Comparison of ENCODE assay signal across 8 cellular contexts in the genomic region with DNA sequence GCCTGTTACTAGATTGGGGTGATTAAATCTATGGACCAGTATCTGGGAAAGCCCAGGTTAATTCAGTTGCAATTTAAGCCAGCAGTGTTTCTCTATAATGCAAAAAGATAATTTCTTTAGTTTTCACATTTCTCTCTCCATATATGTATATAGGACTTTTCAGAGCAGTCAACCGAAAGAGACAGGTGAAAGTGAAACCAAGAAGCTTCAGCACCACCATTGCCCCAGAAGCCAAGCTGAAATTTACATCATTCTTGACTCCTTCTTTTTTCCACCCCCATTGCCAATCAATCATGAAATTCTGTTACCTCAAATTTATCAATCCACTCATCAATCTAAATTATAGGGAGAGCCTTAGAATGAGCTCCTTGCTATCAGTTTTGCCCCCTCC. TPM values are rescaled to one million over a fixed set of nuclear protein-coding genes. Genes with fewer than 3 reads are reported as not detected.
A peak's percentile ranks its signal among the peaks of the same experiment; 100 is the strongest.
DNase-seq lines count a peak whose midpoint lies in the region; ATAC-seq and TF ChIP-seq lines count a peak whose summit lies in the region.

No MANE protein-coding gene starts in this region.

- H3K9me3 ChIP-seq in mesenchymal stem cell (ENCODE audit: control insufficient read depth, low read length): no peaks in the 10 kb centered on the region

- ATAC-seq in HG03064 (IDR thresholded peaks at IDR 0.05; ENCODE audit: low read depth, unreplicated experiment): peak; percentile 64
- no peak for ATAC-seq in foreskin keratinocyte

- no peak overlapping the region for H3K23ac ChIP-seq in mesenchymal stem cell (ENCODE audit: low read length in 2 of 2)

- H4K8ac ChIP-seq in mesenchymal stem cell (ENCODE audit: low read length): no peak overlapping the region

- H2BK15ac ChIP-seq in mesenchymal stem cell (ENCODE audit: low read depth, poor library complexity, severe bottlenecking): no peak overlapping the region

- POLR2A ChIA-PET in activated CD4-positive, alpha-beta memory T cell treated with anti-CD3 and anti-CD28 coated beads, Interleukin-2, amount 10 ng/mL, durations not matched to agents 7 days and 5 days (lab: Charles Lee): interaction anchor here (1.0 to 1.5 kb wide), 3 partner anchors 10 to 104 kb away, joined by 3 to 5 read pairs (median 3); no protein-coding TSS in a partner anchor

- H3K27ac ChIP-seq in mesenchymal stem cell (ENCODE audit: low read length, poor library complexity, severe bottlenecking) (peak overlapping the region; percentile 45), foreskin keratinocyte (no peak overlapping the region)

- peaks cover 3% of the 10 kb centered on the region for H3K9me3 Mint-ChIP-seq in activated naive CD4-positive, alpha-beta T cell treated with anti-CD3 and anti-CD28 coated beads for 36 hours
- peaks cover 2% of the 10 kb centered on the region for H3K9me3 Mint-ChIP-seq in activated CD4-positive, alpha-beta memory T cell treated with anti-CD3 and anti-CD28 coated beads, Interleukin-2, amount 10 ng/mL, durations not matched to agents 7 days and 5 days

- no peak overlapping the region for H2BK12ac ChIP-seq in mesenchymal stem cell (ENCODE audit: low read length in 2 of 2)

- H2AFZ ChIP-seq in mesenchymal stem cell (ENCODE audit: low read depth, low read length): no peak overlapping the region

- H2BK120ac ChIP-seq in mesenchymal stem cell (ENCODE audit: low read depth, low read length): no peak overlapping the region

- DNase-seq in activated naive CD4-positive, alpha-beta T cell treated with anti-CD3 and anti-CD28 coated beads for 36 hours: peak; percentile 7
- DNase-seq in activated naive CD4-positive, alpha-beta T cell treated with Interleukin-2 at 50 U/mL for 16 hours: no peak
- peak; percentile 18 for DNase-seq in activated CD4-positive, alpha-beta memory T cell treated with anti-CD3 and anti-CD28 coated beads, Interleukin-2, amount 10 ng/mL, durations not matched to agents 7 days and 5 days
- peak; percentile 9 for DNase-seq in mesenchymal stem cell
- DNase-seq in EL: no peak
- no peak for DNase-seq in effector CD4-positive, alpha-beta T cell
- DNase-seq in foreskin keratinocyte: no peak

- H3K18ac ChIP-seq in mesenchymal stem cell (ENCODE audit: low read depth in 1 of 2, low read length in 2 of 2): no peak overlapping the region

- no peak overlapping the region for H4K91ac ChIP-seq in mesenchymal stem cell (ENCODE audit: low read length)

- peaks cover 29% of the 10 kb centered on the region for H3K4me1 ChIP-seq in mesenchymal stem cell (ENCODE audit: control insufficient read depth, insufficient read depth, low read depth, low read length)
- H3K4me1 ChIP-seq in foreskin keratinocyte: no peaks in the 10 kb centered on the region

- TF ChIP-seq CTCF in foreskin keratinocyte (conservative IDR thresholded peaks at IDR 0.05): no peak

- CTCF ChIA-PET in activated naive CD4-positive, alpha-beta T cell treated with anti-CD3 and anti-CD28 coated beads for 36 hours (lab: Charles Lee): no interaction called here
- CTCF ChIA-PET in activated CD4-positive, alpha-beta memory T cell treated with anti-CD3 and anti-CD28 coated beads, Interleukin-2, amount 10 ng/mL, durations not matched to agents 7 days and 5 days (lab: Charles Lee): no interaction called here

- no peak overlapping the region for H3K27ac Mint-ChIP-seq in activated naive CD4-positive, alpha-beta T cell treated with anti-CD3 and anti-CD28 coated beads for 36 hours
- peak overlapping the region; percentile 38 for H3K27ac Mint-ChIP-seq in activated CD4-positive, alpha-beta memory T cell treated with anti-CD3 and anti-CD28 coated beads, Interleukin-2, amount 10 ng/mL, durations not matched to agents 7 days and 5 days

- peak overlapping the region; percentile 84 for H3K4me2 ChIP-seq in mesenchymal stem cell (ENCODE audit: low read length, poor library complexity, severe bottlenecking)

- peak overlapping the region in 1 of 2 experiments; percentile 73 for H3K4me3 ChIP-seq in mesenchymal stem cell (ENCODE audit: insufficient read depth in 1 of 2, low read depth in 1 of 2, low read length in 2 of 2)

- H3K4me1 Mint-ChIP-seq in activated naive CD4-positive, alpha-beta T cell treated with anti-CD3 and anti-CD28 coated beads for 36 hours (ENCODE audit: low read depth): peaks cover 32% of the 10 kb centered on the region
- H3K4me1 Mint-ChIP-seq in activated CD4-positive, alpha-beta memory T cell treated with anti-CD3 and anti-CD28 coated beads, Interleukin-2, amount 10 ng/mL, durations not matched to agents 7 days and 5 days: peaks cover 37% of the 10 kb centered on the region

- intact Hi-C loops in activated naive CD4-positive, alpha-beta T cell treated with anti-CD3 and anti-CD28 coated beads for 36 hours (cut with micrococcal nuclease): loop anchor here (2.0 to 10.0 kb wide), 3 partner anchors 114 to 460 kb away; partner anchors contain the start of genes BBS5, CFAP210, METTL5 and PHOSPHO2

- 74% methylated on average over 1 of the region's 1 CpG for WGBS in mesenchymal stem cell

- H3K9ac ChIP-seq in mesenchymal stem cell (ENCODE audit: low read length): no peak overlapping the region

- no peak overlapping the region for H3K4ac ChIP-seq in mesenchymal stem cell (ENCODE audit: low read depth in 1 of 2, low read length in 2 of 2)

- H3K36me3 ChIP-seq in mesenchymal stem cell (ENCODE audit: control insufficient read depth in 1 of 2, insufficient read depth in 2 of 2, low read depth in 1 of 2, low read length in 2 of 2): no peaks in the 10 kb centered on the region

- no peak overlapping the region for H2BK5ac ChIP-seq in mesenchymal stem cell (ENCODE audit: low read depth, low read length, poor library complexity, severe bottlenecking)

- peaks cover 33 to 54% of the 10 kb centered on the region in 2 experiments for H3K27me3 ChIP-seq in mesenchymal stem cell (ENCODE audit: control insufficient read depth in 1 of 2, insufficient read depth in 1 of 2, low read length in 2 of 2)
- peaks cover 76% of the 10 kb centered on the region for H3K27me3 ChIP-seq in foreskin keratinocyte

- H3K27me3 Mint-ChIP-seq in activated naive CD4-positive, alpha-beta T cell treated with anti-CD3 and anti-CD28 coated beads for 36 hours (ENCODE audit: low read depth): peaks cover 28% of the 10 kb centered on the region
- H3K27me3 Mint-ChIP-seq in activated CD4-positive, alpha-beta memory T cell treated with anti-CD3 and anti-CD28 coated beads, Interleukin-2, amount 10 ng/mL, durations not matched to agents 7 days and 5 days: peaks cover 43% of the 10 kb centered on the region

- no peak overlapping the region for H2AK5ac ChIP-seq in mesenchymal stem cell (ENCODE audit: low read length, severe bottlenecking)

- no peak overlapping the region for H3K14ac ChIP-seq in mesenchymal stem cell (ENCODE audit: low read length in 2 of 2)

- no peaks in the 10 kb centered on the region for H3K36me3 Mint-ChIP-seq in activated naive CD4-positive, alpha-beta T cell treated with anti-CD3 and anti-CD28 coated beads for 36 hours (ENCODE audit: low read depth)
- H3K36me3 Mint-ChIP-seq in activated CD4-positive, alpha-beta memory T cell treated with anti-CD3 and anti-CD28 coated beads, Interleukin-2, amount 10 ng/mL, durations not matched to agents 7 days and 5 days (ENCODE audit: low read depth): no peaks in the 10 kb centered on the region

- H3K79me1 ChIP-seq in mesenchymal stem cell (replicated peaks; ENCODE audit: low read length, poor library complexity, severe bottlenecking): no peaks in the 10 kb centered on the region

- peak overlapping the region; percentile 84 for H3K4me3 Mint-ChIP-seq in activated naive CD4-positive, alpha-beta T cell treated with anti-CD3 and anti-CD28 coated beads for 36 hours
- H3K4me3 Mint-ChIP-seq in activated CD4-positive, alpha-beta memory T cell treated with anti-CD3 and anti-CD28 coated beads, Interleukin-2, amount 10 ng/mL, durations not matched to agents 7 days and 5 days: peak overlapping the region; percentile 87

RNA-seq across cellular contexts. Expression of gene LRP2, which starts 2.8 kb away (rescaled TPM):
- under 1 TPM; 0.25 to 0.62 TPM for total RNA-seq in activated naive CD4-positive, alpha-beta T cell treated with anti-CD3 and anti-CD28 coated beads for 36 hours
- under 1 TPM; 0.25 to 0.28 TPM for total RNA-seq in activated CD4-positive, alpha-beta memory T cell treated with anti-CD3 and anti-CD28 coated beads, Interleukin-2, amount 10 ng/mL, durations not matched to agents 7 days and 5 days
- not detected for polyA plus RNA-seq in mesenchymal stem cell (2013, experiment 1 of 2)
- 0.05 TPM for polyA plus RNA-seq in mesenchymal stem cell (2013, experiment 2 of 2)
- total RNA-seq in foreskin keratinocyte: not detected in 2 replicates
- polyA plus RNA-seq in foreskin keratinocyte: not detected in 2 replicates

Comparison
In these comparisons a context has a peak if more than half of its experiments do, and no peak if none do; other contexts are left out.
1. DNase-seq: peak in activated naive CD4-positive, alpha-beta T cell treated with anti-CD3 and anti-CD28 coated beads for 36 hours (single experiment), activated CD4-positive, alpha-beta memory T cell treated with anti-CD3 and anti-CD28 coated beads, Interleukin-2, amount 10 ng/mL, durations not matched to agents 7 days and 5 days (single experiment) and mesenchymal stem cell (single experiment); none in activated naive CD4-positive, alpha-beta T cell treated with Interleukin-2 at 50 U/mL for 16 hours (single experiment), EL (single experiment), effector CD4-positive, alpha-beta T cell (single experiment) and foreskin keratinocyte (0 of 2).